ENCODE assay signal across 8 cellular contexts in genomic region chr17:4940625-4941021, GRCh38. TPM values are rescaled to one million over a fixed set of nuclear protein-coding genes. Genes with fewer than 3 reads are reported as not detected.
DNase-seq lines count a peak whose midpoint lies in the region; ATAC-seq and TF ChIP-seq lines count a peak whose summit lies in the region.

No MANE protein-coding gene starts in this region.

- no peak for ATAC-seq in thoracic aorta (ENCODE audit: insufficient number of reproducible peaks, low FRiP score, low read depth)
- no peak for ATAC-seq in HG02678 (IDR thresholded peaks at IDR 0.05; ENCODE audit: unreplicated experiment)

- peak overlapping the region; percentile 99 for H3K4me3 ChIP-seq in CD4-positive, alpha-beta memory T cell (ENCODE audit: low read length in 2 of 2)
- H3K4me3 ChIP-seq in PC-9, result peak overlapping the region; percentile 93
- peak overlapping the region; percentile 97 for H3K4me3 ChIP-seq in astrocyte of the spinal cord (ENCODE audit: low read depth, low read length)
- H3K4me3 ChIP-seq in liver (ENCODE audit: low read depth in 1 of 3, low read length in 3 of 3), result peak overlapping the region; percentile 79 to 89 (median 83)
- peak overlapping the region; percentile 92 for H3K4me3 ChIP-seq in thoracic aorta

- WGBS in liver, result under 1% methylated on average over 21 of the region's 21 CpGs

- in situ Hi-C loops in astrocyte of the spinal cord (cut with HindIII; ENCODE audit: low sequenced_read_pairs), result no loop called here

- peaks cover 66% of the 10 kb centered on the region for H3F3A ChIP-seq in PC-9 (ENCODE audit: insufficient read depth, low read depth)

- no peaks in the 10 kb centered on the region for H3K9me3 ChIP-seq in CD4-positive, alpha-beta memory T cell (ENCODE audit: control insufficient read depth in 1 of 2, low read length in 2 of 2)
- H3K9me3 ChIP-seq in PC-9 (ENCODE audit: insufficient read depth, low read depth) (no peaks in the 10 kb centered on the region), liver (ENCODE audit: control insufficient read depth in 4 of 4, low read length in 3 of 4) (no peaks in the 10 kb centered on the region), thoracic aorta (no peaks in the 10 kb centered on the region)

- peak; percentile 25 to 53 (median 37) for DNase-seq in CD4-positive, alpha-beta memory T cell
- DNase-seq in PC-9 (no peak), astrocyte of the spinal cord (ENCODE audit: low read depth, low spot score) (no peak), thoracic aorta (ENCODE audit: low spot score) (no peak), NCI-H2029 (lab: John Stamatoyannopoulos, UW) (no peak), NCI-H345 treated with DMSO at 0.1 percent for 48 hours (lab: John Stamatoyannopoulos, UW; ENCODE audit: unreplicated experiment) (no peak)

- intact Hi-C loops in CD4-positive, alpha-beta memory T cell (cut with micrococcal nuclease), result loop anchor here (1.0 to 5.0 kb wide), 7 partner anchors 8 to 230 kb away; partner anchors contain the start of genes ARRB2, CAMTA2, CHRNE and MED11
- intact Hi-C loops in PC-9 (cut with micrococcal nuclease; ENCODE audit: unreplicated experiment), result loop anchor here (1.0 to 10.0 kb wide), 3 partner anchors 9 to 106 kb away; partner anchors contain the start of genes MINK1 and SPAG7

- peak overlapping the region; percentile 79 for H2AFZ ChIP-seq in PC-9

- H3K27me3 ChIP-seq in CD4-positive, alpha-beta memory T cell (ENCODE audit: insufficient read depth, low read length), result no peaks in the 10 kb centered on the region
- H3K27me3 ChIP-seq in PC-9 (ENCODE audit: insufficient read depth, low read depth) (no peaks in the 10 kb centered on the region), liver (ENCODE audit: control insufficient read depth in 4 of 4, insufficient read depth in 4 of 4, low read length in 3 of 4) (no peaks in the 10 kb centered on the region), thoracic aorta (replicated peaks; ENCODE audit: insufficient read depth) (no peaks in the 10 kb centered on the region)

- H3K9ac ChIP-seq in liver (ENCODE audit: low read depth in 1 of 2, low read length in 2 of 2), result peak overlapping the region; percentile 80 to 93

- TF ChIP-seq CTCF in PC-9 (conservative IDR thresholded peaks at IDR 0.05) (no peak), astrocyte of the spinal cord (IDR thresholded peaks at IDR 0.05; ENCODE audit: low read depth, low read length) (no peak), liver (IDR thresholded peaks at IDR 0.05; ENCODE audit: low read depth, low read length, missing input control) (no peak), thoracic aorta (IDR thresholded peaks at IDR 0.05) (no peak)

- no peak for TF ChIP-seq RAD21 in liver (IDR thresholded peaks at IDR 0.05)

- peaks cover 37% of the 10 kb centered on the region for H3K36me3 ChIP-seq in CD4-positive, alpha-beta memory T cell (ENCODE audit: insufficient read depth, low read length)
- H3K36me3 ChIP-seq in PC-9 (ENCODE audit: low read depth), result peaks cover 24% of the 10 kb centered on the region
- H3K36me3 ChIP-seq in liver (ENCODE audit: control insufficient read depth in 4 of 4, insufficient read depth in 3 of 4, low read depth in 1 of 4, low read length in 3 of 4), result peaks cover 4 to 31% (median 19%) of the 10 kb centered on the region in 4 donors
- H3K36me3 ChIP-seq in thoracic aorta, result peaks cover 24% of the 10 kb centered on the region

- peaks cover 50 to 77% (median 61%) of the 10 kb centered on the region in 4 donors for H3K4me1 Mint-ChIP-seq in CD4-positive, alpha-beta memory T cell

- peaks cover 64% of the 10 kb centered on the region for H3K4me1 ChIP-seq in CD4-positive, alpha-beta memory T cell (ENCODE audit: insufficient read depth, low read length)
- peaks cover 31% of the 10 kb centered on the region for H3K4me1 ChIP-seq in PC-9 (replicated peaks; ENCODE audit: insufficient read depth)
- peaks cover 8 to 53% (median 39%) of the 10 kb centered on the region in 4 donors for H3K4me1 ChIP-seq in liver (ENCODE audit: control insufficient read depth in 4 of 4, insufficient read depth in 4 of 4, low read length in 3 of 4)
- H3K4me1 ChIP-seq in thoracic aorta (ENCODE audit: control insufficient read depth in 1 of 2, low read depth in 2 of 2), result peaks cover 32 to 63% of the 10 kb centered on the region in 2 donors

- no peaks in the 10 kb centered on the region for H3K9me2 ChIP-seq in PC-9 (ENCODE audit: insufficient read depth)

- peaks cover 0 to 2% (median 0%) of the 10 kb centered on the region in 8 donors for H3K9me3 Mint-ChIP-seq in CD4-positive, alpha-beta memory T cell

- peak overlapping the region; percentile 92 to 100 (median 98) for H3K27ac Mint-ChIP-seq in CD4-positive, alpha-beta memory T cell

- POLR2A ChIA-PET in CD4-positive, alpha-beta memory T cell (lab: Charles Lee; ENCODE audit: partially characterized antibody), result interaction anchor here (0.6 to 25.3 kb wide), 24 partner anchors 9 to 578 kb away, joined by 3 to 973 read pairs (median 7); partner anchors contain the start of genes ARRB2, C17orf107, CAMTA2 and CHRNE
- POLR2A ChIA-PET in PC-9 (lab: Charles Lee; ENCODE audit: unreplicated experiment), result interaction anchor here (0.6 to 2.3 kb wide), 6 partner anchors 8 to 419 kb away, joined by 3 to 20 read pairs (median 14); partner anchors contain the start of genes PFN1 and SPAG7

- no peaks in the 10 kb centered on the region for H3K27me3 Mint-ChIP-seq in CD4-positive, alpha-beta memory T cell

- peaks cover 36 to 59% of the 10 kb centered on the region in 2 donors for H3K36me3 Mint-ChIP-seq in CD4-positive, alpha-beta memory T cell

- peaks cover 19% of the 10 kb centered on the region for H4K20me1 ChIP-seq in PC-9 (ENCODE audit: insufficient read depth)

- peak overlapping the region; percentile 95 to 100 (median 98) for H3K4me3 Mint-ChIP-seq in CD4-positive, alpha-beta memory T cell

- H3K79me2 ChIP-seq in PC-9 (ENCODE audit: low read depth), result peaks cover 68% of the 10 kb centered on the region

- H3K4me2 ChIP-seq in PC-9, result peak overlapping the region; percentile 100

- no TSS peak for BruUV-seq in PC-9 (replicated peaks; lab: Mats Ljungman, UMichigan)

- CTCF ChIA-PET in CD4-positive, alpha-beta memory T cell (lab: Charles Lee; ENCODE audit: partially characterized antibody), result interaction anchor here (1.2 to 3.1 kb wide), 8 partner anchors 11 to 231 kb away, joined by 3 to 19 read pairs (median 7); partner anchors contain the start of genes ARRB2, CAMTA2, CHRNE and ENO3
- CTCF ChIA-PET in PC-9 (lab: Charles Lee), result interaction anchor here (0.8 to 1.4 kb wide), 3 partner anchors 26 to 150 kb away, joined by 3 to 16 read pairs (median 4); no protein-coding TSS in a partner anchor

- peak overlapping the region; percentile 81 for H3K27ac ChIP-seq in CD4-positive, alpha-beta memory T cell (ENCODE audit: low read depth, low read length)
- H3K27ac ChIP-seq in PC-9 (peak overlapping the region; percentile 87), liver (ENCODE audit: low read depth in 1 of 2, low read length in 2 of 2) (peak overlapping the region; percentile 89 to 90), thoracic aorta (peak overlapping the region; percentile 76 to 95)

TF ChIP-seq in liver, 16 proteins besides CTCF, POLR2A, EP300 and RAD21:
- TF ChIP-seq YY1 (IDR thresholded peaks at IDR 0.05), result no peak
- TF ChIP-seq EGR1 (IDR thresholded peaks at IDR 0.05; ENCODE audit: low read depth in 2 of 2), result peak in 1 of 2 donors; percentile 7

RNA-seq across cellular contexts. Expression of gene RNF167, which starts 0.6 kb away (rescaled TPM):
- total RNA-seq in CD4-positive, alpha-beta memory T cell, result 100 to 1,000 TPM; 154 to 172 TPM
- 10 to 100 TPM; 52.4 to 61.5 TPM for polyA plus RNA-seq in CD4-positive, alpha-beta memory T cell
- total RNA-seq in PC-9 (2021) (122 and 135 TPM in 2 replicates), liver (10 to 100 TPM; 15.9 to 23.4 TPM), thoracic aorta (10 to 100 TPM; 32.4 to 38.3 TPM)
- polyA plus RNA-seq in liver, result 10 to 100 TPM; 25.4 to 72.6 TPM

RNA-seq across cellular contexts. Expression of gene SLC25A11, which starts 0.8 kb away (rescaled TPM):
- 10 to 100 TPM; 43.5 to 49.5 TPM for total RNA-seq in CD4-positive, alpha-beta memory T cell
- 100 to 1,000 TPM in 1 of 2 donors, 10 to 100 TPM in 1; 55.1 to 101 TPM for polyA plus RNA-seq in CD4-positive, alpha-beta memory T cell
- total RNA-seq in PC-9 (2021) (50.7 and 56.2 TPM in 2 replicates), liver (10 to 100 TPM; 28.5 to 40.7 TPM), thoracic aorta (10 to 100 TPM; 27.0 to 39.7 TPM)
- polyA plus RNA-seq in liver, result 10 to 100 TPM; 51.3 to 54.1 TPM

RNA-seq across cellular contexts. Expression of gene PFN1, which starts 7.7 kb away (rescaled TPM):
- 100 to 1,000 TPM; 560 to 585 TPM for total RNA-seq in CD4-positive, alpha-beta memory T cell
- 1,000 to 10,000 TPM; 2,226 to 2,605 TPM for polyA plus RNA-seq in CD4-positive, alpha-beta memory T cell
- 1,101 and 1,459 TPM in 2 replicates for total RNA-seq in PC-9 (2021)
- total RNA-seq in liver, result 100 to 1,000 TPM; 150 to 672 TPM
- polyA plus RNA-seq in liver, result 100 to 1,000 TPM; 568 to 592 TPM
- total RNA-seq in thoracic aorta, result 1,000 to 10,000 TPM in 1 of 2 donors, 100 to 1,000 TPM in 1; 806 to 1,230 TPM

RNA-seq across cellular contexts. Expression of gene GP1BA, which starts 8.5 kb away (rescaled TPM):
- total RNA-seq in CD4-positive, alpha-beta memory T cell, result not detected
- polyA plus RNA-seq in CD4-positive, alpha-beta memory T cell, result not detected
- not detected in 2 replicates for total RNA-seq in PC-9 (2021)
- total RNA-seq in liver, result 1 to 10 TPM in 1 of 2 donors, not detected in 1; 2.3 TPM
- under 1 TPM; 0.03 to 0.18 TPM for polyA plus RNA-seq in liver
- total RNA-seq in thoracic aorta, result not detected

RNA-seq across cellular contexts. Expression of gene ENO3, which starts 10.3 kb away (rescaled TPM):
- 10 to 100 TPM; 16.2 to 21.8 TPM for total RNA-seq in CD4-positive, alpha-beta memory T cell
- polyA plus RNA-seq in CD4-positive, alpha-beta memory T cell, result 1 to 10 TPM; 1.5 to 2.4 TPM
- total RNA-seq in PC-9 (2021), result 29.0 and 37.2 TPM in 2 replicates
- total RNA-seq in liver, result 10 to 100 TPM; 26.3 to 27.5 TPM
- polyA plus RNA-seq in liver, result 100 to 1,000 TPM in 1 of 2 donors, 10 to 100 TPM in 1; 34.1 to 117 TPM
- total RNA-seq in thoracic aorta, result 1 to 10 TPM; 2.5 to 2.7 TPM

Comparison
In these comparisons a context has a peak if more than half of its experiments do, and no peak if none do; other contexts are left out.
1. DNase-seq: peak in CD4-positive, alpha-beta memory T cell (5 of 5); none in PC-9 (0 of 2), astrocyte of the spinal cord (single experiment), thoracic aorta (single experiment), NCI-H2029 (single experiment) and NCI-H345 treated with DMSO at 0.1 percent for 48 hours (single experiment).
2. Peak in every context shown above with its lines, with median percentiles within 50 percentile points of each other: H3K27ac ChIP-seq and H3K4me3 ChIP-seq.